ENCODE assay signal across 19 cellular contexts in genomic region chr19:27901078-27901477, GRCh38.
"Had no signal": no experiment of that assay in that cellular context is flagged by ENCODE, and none has a peak within 500 bp of the region (broad histone marks: within the 10 kb centered on the region; RNA-seq: fewer than 3 reads in every experiment).

No MANE protein-coding gene starts in this region.

- H3K9me3 ChIP-seq: colonic mucosa, esophagus muscularis mucosa, gastrocnemius medialis, lower lobe of right lung, mucosa of descending colon had no signal

- ATAC-seq: effector memory CD8-positive, alpha-beta T cell; gastrocnemius medialis; heart right ventricle; left colon; left lung; left ventricle myocardium superior; lower lobe of right lung; mucosa of descending colon had no signal

- H3K4me1 ChIP-seq: colonic mucosa, esophagus muscularis mucosa, gastrocnemius medialis, heart right ventricle, left lung, lower lobe of right lung had no signal

- H3K4me3 ChIP-seq: colonic mucosa, esophagus muscularis mucosa, gastrocnemius medialis, heart right ventricle, left lung, lower lobe of right lung, mucosa of descending colon had no signal

- H3K27me3 ChIP-seq: colonic mucosa, esophagus muscularis mucosa, gastrocnemius medialis, left lung had no signal

- DNase-seq: cerebellar nuclear complex; colonic mucosa; cortex of kidney; effector CD8-positive, alpha-beta T cell; effector memory CD8-positive, alpha-beta T cell; endodermal cell; foreskin melanocyte; gastrocnemius medialis; glutamatergic neuron; head of caudate nucleus; heart right ventricle; hippocampal formation; left colon; left lung; left ventricle myocardium superior; lower lobe of right lung; mesenchymal stem cell; mucosa of descending colon had no signal

- H3K27ac ChIP-seq: colonic mucosa, esophagus muscularis mucosa, gastrocnemius medialis, heart right ventricle, left lung, lower lobe of right lung had no signal

- H3K36me3 ChIP-seq: colonic mucosa, esophagus muscularis mucosa, gastrocnemius medialis, heart right ventricle, left lung, lower lobe of right lung had no signal
